Comparison of ENCODE assay signal across 8 cellular contexts in the genomic region with DNA sequence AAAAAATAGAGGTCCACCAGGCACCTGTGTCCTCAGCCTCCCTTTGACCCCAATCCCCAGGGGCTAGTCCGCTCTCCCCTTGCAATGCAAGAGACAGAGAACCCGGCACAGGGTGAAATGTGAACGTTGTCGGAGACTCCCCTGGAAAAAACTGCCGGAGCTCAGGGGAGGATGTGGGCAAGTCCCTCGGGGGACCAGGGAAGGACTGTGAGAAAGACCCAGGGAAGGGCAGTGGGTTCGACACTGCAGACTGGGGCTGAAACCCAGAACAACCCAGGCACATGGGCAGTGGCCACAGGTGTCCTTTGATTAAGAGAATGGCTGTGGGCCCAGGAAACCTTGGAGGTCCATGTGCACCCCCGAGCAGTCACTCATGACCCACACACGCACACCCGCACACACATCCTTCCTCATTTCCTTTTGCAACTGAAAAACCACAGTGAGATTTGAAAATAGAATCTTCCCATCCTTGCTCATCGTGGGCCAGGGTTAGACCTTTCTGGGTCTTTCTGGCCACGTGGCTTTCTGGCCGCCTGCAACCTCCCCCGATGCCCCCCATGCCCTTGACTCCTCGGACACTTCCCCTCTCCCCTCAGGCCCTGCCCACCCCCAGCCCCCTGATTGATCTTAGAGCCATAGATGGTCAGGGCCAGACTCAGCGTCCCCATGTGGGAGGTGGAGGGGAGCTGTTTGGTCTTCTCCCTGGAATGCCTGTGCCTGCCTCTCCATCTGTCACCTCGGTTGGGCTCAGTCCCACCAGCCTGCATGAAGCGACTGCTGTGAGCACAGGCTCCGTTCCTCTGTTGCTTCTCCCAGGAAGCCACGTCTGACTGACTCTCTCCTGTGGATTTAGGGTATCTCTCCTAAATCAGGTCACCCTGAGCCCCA. TPM values are rescaled to one million over a fixed set of nuclear protein-coding genes. Genes with fewer than 3 reads are reported as not detected.
DNase-seq lines count a peak whose midpoint lies in the region; ATAC-seq and TF ChIP-seq lines count a peak whose summit lies in the region.
"Had no signal": no experiment of that assay in that cellular context is flagged by ENCODE, and none has a peak within 500 bp of the region (broad histone marks: within the 10 kb centered on the region; RNA-seq: fewer than 3 reads in every experiment).

No MANE protein-coding gene starts in this region.

- H3K4me3 Mint-ChIP-seq in Calu3 (ENCODE audit: low read depth, unreplicated experiment) = no peak overlapping the region

- H3K79me2 ChIP-seq in SU-DHL-6 (ENCODE audit: insufficient read depth, low read length) = no peaks in the 10 kb centered on the region

- no peaks in the 10 kb centered on the region for H4K20me1 ChIP-seq in SU-DHL-6 (ENCODE audit: low read depth, low read length)

- H3K27me3 Mint-ChIP-seq in Calu3 (ENCODE audit: unreplicated experiment) = no peaks in the 10 kb centered on the region

- H2AFZ ChIP-seq in SU-DHL-6 (ENCODE audit: low read depth, low read length, severe bottlenecking) = no peak overlapping the region

- peak; percentile 56 for ATAC-seq in GM19023 (IDR thresholded peaks at IDR 0.05; ENCODE audit: unreplicated experiment)
- peak; percentile 68 for ATAC-seq in HG02981 (IDR thresholded peaks at IDR 0.05; ENCODE audit: unreplicated experiment)
- peak; percentile 31 for ATAC-seq in sciatic nerve
- no peak for ATAC-seq in body of pancreas

- no peaks in the 10 kb centered on the region for H3K9me2 ChIP-seq in SU-DHL-6 (replicated peaks; ENCODE audit: insufficient read depth, low read length)

- CTCF ChIA-PET in Calu3 (lab: Charles Lee) = no interaction called here

- H3K36me3 ChIP-seq in SU-DHL-6 (ENCODE audit: low read length) = no peaks in the 10 kb centered on the region
- no peaks in the 10 kb centered on the region for H3K36me3 ChIP-seq in body of pancreas (replicated peaks in 1 of 2; ENCODE audit: insufficient read depth in 1 of 2, low read depth in 2 of 2)

- H3K4me2 ChIP-seq in SU-DHL-6 (ENCODE audit: low read depth, low read length, poor library complexity, severe bottlenecking) = peak overlapping the region; percentile 32

- no peaks in the 10 kb centered on the region for H3K4me1 Mint-ChIP-seq in Calu3 (ENCODE audit: low read depth, unreplicated experiment)

- intact Hi-C loops in sciatic nerve (cut with DNase I) (no loop called here), body of pancreas (cut with DNase I) (no loop called here), Calu3 (cut with micrococcal nuclease; ENCODE audit: unreplicated experiment) (no loop called here)

- H3K9ac ChIP-seq in SU-DHL-6 (ENCODE audit: low read length) = peak overlapping the region; percentile 39; the same call in 1 of the 2 replicates

- H3K4me3 ChIP-seq in SU-DHL-6 (ENCODE audit: insufficient read depth, low read length, poor library complexity, severe bottlenecking) (no peak overlapping the region), body of pancreas (no peak overlapping the region)

- TF ChIP-seq POLR2A in body of pancreas (IDR thresholded peaks at IDR 0.05) = no peak

- no TSS peak for BruUV-seq in Calu3 (replicated peaks; lab: Mats Ljungman, UMichigan)

- H3K9me3 Mint-ChIP-seq in Calu3 (ENCODE audit: low read depth, unreplicated experiment) = no peaks in the 10 kb centered on the region

- no peak for TF ChIP-seq CTCF in SU-DHL-6 (IDR thresholded peaks at IDR 0.05; ENCODE audit: insufficient read depth, low read length, poor library complexity, severe bottlenecking)
- TF ChIP-seq CTCF in body of pancreas (IDR thresholded peaks at IDR 0.05) = no peak
- no peak for TF ChIP-seq CTCF in Calu3 (IDR thresholded peaks at IDR 0.05; ENCODE audit: unreplicated experiment)

- H3F3A ChIP-seq in SU-DHL-6 (ENCODE audit: insufficient read depth) = peaks cover 18% of the 10 kb centered on the region

- peaks cover under 1% of the 10 kb centered on the region for H3K36me3 Mint-ChIP-seq in Calu3 (ENCODE audit: insufficient read depth, unreplicated experiment)

- H3K9me3 ChIP-seq in SU-DHL-6 (ENCODE audit: insufficient read depth, low read length) (no peaks in the 10 kb centered on the region), body of pancreas (no peaks in the 10 kb centered on the region)

- H3K4me1 ChIP-seq in body of pancreas = no peaks in the 10 kb centered on the region

- no peak overlapping the region for H3K27ac Mint-ChIP-seq in Calu3 (ENCODE audit: unreplicated experiment)

- H3K27me3 ChIP-seq in SU-DHL-6 (ENCODE audit: low read length) (no peaks in the 10 kb centered on the region), body of pancreas (no peaks in the 10 kb centered on the region)

- H3K27ac ChIP-seq in SU-DHL-6 (ENCODE audit: low read depth, low read length) (peak overlapping the region; percentile 76), body of pancreas (peak overlapping the region in 1 of 4 donors; percentile 25)

- WGBS in body of pancreas, 2 donors = 65 to 66% methylated on average over 15 to 19 of the region's 20 CpGs

- DNase-seq in sciatic nerve (ENCODE audit: low spot score) (no peak), body of pancreas (no peak), SHP77 (lab: John Stamatoyannopoulos, UW) (no peak), Calu3 (no peak)
- DNase-seq: mesenchymal stem cell had no signal

RNA-seq across cellular contexts. Expression of a gene that starts 7.9 kb away (rescaled TPM):
- total RNA-seq in sciatic nerve (12.5 TPM), body of pancreas (10 to 100 TPM in 1 of 2 donors, under 1 TPM in 1; 0.99 to 12.5 TPM), Calu3 (2022) (0.90 and 0.95 TPM in 2 replicates)

RNA-seq across cellular contexts. Expression of a gene that starts 36.5 kb away (rescaled TPM):
- 17.1 TPM for total RNA-seq in sciatic nerve
- total RNA-seq in body of pancreas = 10 to 100 TPM in 1 of 2 donors, 1 to 10 TPM in 1; 7.9 to 10.1 TPM
- total RNA-seq in Calu3 (2022) = 32.5 and 38.6 TPM in 2 replicates

RNA-seq across cellular contexts. Expression of a gene that starts 43.5 kb away (rescaled TPM):
- total RNA-seq in sciatic nerve (213 TPM), body of pancreas (100 to 1,000 TPM; 107 to 163 TPM), Calu3 (2022) (191 and 196 TPM in 2 replicates)
